ENCODE assay signal across 26 cellular contexts in the genomic region with DNA sequence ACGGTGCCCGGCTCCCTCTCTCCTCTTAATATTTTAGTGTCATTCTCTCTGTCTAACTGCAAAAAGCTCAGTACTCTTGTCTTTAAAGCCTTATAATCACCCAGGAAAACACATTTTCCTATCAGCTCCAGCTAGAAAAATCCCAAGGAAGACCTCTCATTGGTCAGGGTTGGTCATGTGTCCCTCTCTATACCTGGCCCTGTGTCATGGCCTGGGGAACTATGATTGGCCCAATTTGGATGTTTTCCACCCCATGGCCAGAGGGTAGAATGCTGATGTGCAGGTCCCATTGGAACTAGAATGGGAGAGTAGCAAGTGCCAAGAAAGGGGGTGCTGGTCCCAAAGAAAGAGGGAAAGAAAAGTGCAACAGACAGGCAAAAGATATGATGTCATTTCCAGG. TPM values are rescaled to one million over a fixed set of nuclear protein-coding genes. Genes with fewer than 3 reads are reported as not detected.
DNase-seq lines count a peak whose midpoint lies in the region; ATAC-seq, FAIRE-seq and TF ChIP-seq lines count a peak whose summit lies in the region.
"Had no signal": no experiment of that assay in that cellular context is flagged by ENCODE, and none has a peak within 500 bp of the region (broad histone marks: within the 10 kb centered on the region; RNA-seq: fewer than 3 reads in every experiment).

No MANE protein-coding gene starts in this region.

- H3K9me3 Mint-ChIP-seq in activated CD4-positive, alpha-beta T cell treated with anti-CD3 and anti-CD28 coated beads, Interleukin-2, amount 10 ng/mL, durations not matched to agents 7 days and 5 days, result no peaks in the 10 kb centered on the region
- H3K9me3 Mint-ChIP-seq: HFFc6 had no signal

- H3K4me2 ChIP-seq in IMR-90 (ENCODE audit: low read depth, low read length) (no peak overlapping the region), H1 (ENCODE audit: insufficient read depth in 1 of 2, low read depth in 2 of 2, low read length in 2 of 2) (no peak overlapping the region), osteoblast (ENCODE audit: insufficient read depth, low read length) (no peak overlapping the region)
- H3K4me2 ChIP-seq: BLaER1 had no signal

- H3K79me1 ChIP-seq in IMR-90 (ENCODE audit: low read depth in 1 of 2, low read length in 2 of 2), result no peaks in the 10 kb centered on the region
- no peaks in the 10 kb centered on the region for H3K79me1 ChIP-seq in H1 (ENCODE audit: low read depth, low read length)

- H4K20me1 ChIP-seq in IMR-90 (ENCODE audit: insufficient read depth, low read length), result no peaks in the 10 kb centered on the region
- H4K20me1 ChIP-seq in H1 (replicated peaks in 1 of 2; ENCODE audit: control insufficient read depth in 1 of 2, insufficient read depth in 2 of 2, low read length in 2 of 2), result peaks cover 0 to 6% of the 10 kb centered on the region in 2 experiments
- no peaks in the 10 kb centered on the region for H4K20me1 ChIP-seq in osteoblast (ENCODE audit: insufficient read depth, low read length)
- H4K20me1 ChIP-seq: BLaER1 had no signal

- H2BK5ac ChIP-seq in IMR-90 (ENCODE audit: low read depth, low read length, poor library complexity, severe bottlenecking) (no peak overlapping the region), H1 (ENCODE audit: low read depth, low read length) (no peak overlapping the region)

- H3K9me1 ChIP-seq in IMR-90 (ENCODE audit: insufficient read depth, low read length), result peaks cover 8% of the 10 kb centered on the region; the same call in 1 of the 2 replicates

- H3K36me3 Mint-ChIP-seq in activated CD4-positive, alpha-beta T cell treated with anti-CD3 and anti-CD28 coated beads, Interleukin-2, amount 10 ng/mL, durations not matched to agents 7 days and 5 days (ENCODE audit: low read depth), result no peaks in the 10 kb centered on the region
- H3K36me3 Mint-ChIP-seq: CD4-positive, CD25-positive, alpha-beta regulatory T cell; CD8-positive, alpha-beta T cell had no signal

- H2AK9ac ChIP-seq in IMR-90 (replicated peaks; ENCODE audit: low read depth, low read length, poor library complexity), result no peak overlapping the region

- no peak overlapping the region for H2AFZ ChIP-seq in IMR-90 (replicated peaks; ENCODE audit: low read length, poor library complexity)
- H2AFZ ChIP-seq in H1 (ENCODE audit: low read length), result no peak overlapping the region
- H2AFZ ChIP-seq in osteoblast (ENCODE audit: low read length), result no peak overlapping the region

- H3K14ac ChIP-seq in IMR-90 (replicated peaks; ENCODE audit: low read depth, low read length), result no peak overlapping the region
- H3K14ac ChIP-seq in H1 (ENCODE audit: insufficient read length), result no peak overlapping the region

- H3K56ac ChIP-seq in IMR-90 (ENCODE audit: extremely low read depth, insufficient read depth, low read length) (no peak overlapping the region), H1 (replicated peaks; ENCODE audit: insufficient read length, low read depth, low read length) (no peak overlapping the region)

- peaks cover 14% of the 10 kb centered on the region; the same call in 1 of the 2 replicates for H3K23me2 ChIP-seq in H1 (ENCODE audit: low read depth, low read length)

- H3K4ac ChIP-seq in IMR-90 (ENCODE audit: low read depth, low read length) (no peak overlapping the region), H1 (replicated peaks; ENCODE audit: insufficient read length, low read depth, low read length) (no peak overlapping the region)

- TF ChIP-seq RAD21 in IMR-90 (IDR thresholded peaks at IDR 0.05; ENCODE audit: low read length), result no peak
- TF ChIP-seq RAD21 in H1 (IDR thresholded peaks at IDR 0.05 in 1 of 2, conservative IDR thresholded peaks at IDR 0.05 in 1 of 2; ENCODE audit: low read depth in 2 of 2, low read length in 2 of 2), result no peak

- no peak overlapping the region for H3K18ac ChIP-seq in IMR-90 (ENCODE audit: low read depth, low read length)
- H3K18ac ChIP-seq in H1 (ENCODE audit: extremely low read depth, low read length), result no peak overlapping the region

- H4K5ac ChIP-seq in IMR-90 (ENCODE audit: low read depth, low read length) (no peak overlapping the region), H1 (ENCODE audit: insufficient read length, low read depth, low read length) (no peak overlapping the region)

- TF ChIP-seq POLR2A in IMR-90 (IDR thresholded peaks at IDR 0.05; ENCODE audit: low read depth, low read length) (no peak), H1 (IDR thresholded peaks at IDR 0.05; ENCODE audit: control extremely low read depth in 1 of 2, low read depth in 2 of 2, low read length in 2 of 2) (no peak)

- ATAC-seq in IMR-90 (ENCODE audit: low read depth), result no peak
- ATAC-seq in HG02938 (IDR thresholded peaks at IDR 0.05; ENCODE audit: unreplicated experiment), result no peak
- ATAC-seq in GM18498 (IDR thresholded peaks at IDR 0.05; ENCODE audit: unreplicated experiment), result no peak
- ATAC-seq: CD8-positive, alpha-beta T cell had no signal

- H3K9me3 ChIP-seq in IMR-90 (ENCODE audit: control insufficient read depth, insufficient read depth, low read length), result no peaks in the 10 kb centered on the region; the same call in none of the 2 replicates
- peaks cover 0 to 4% of the 10 kb centered on the region in 2 experiments; a peak in 1 of 4 replicates for H3K9me3 ChIP-seq in H1 (ENCODE audit: insufficient read depth in 2 of 2, low read depth in 1 of 2, low read length in 1 of 2)
- no peaks in the 10 kb centered on the region for H3K9me3 ChIP-seq in osteoblast (ENCODE audit: low read depth, low read length)
- H3K9me3 ChIP-seq: Caco-2 had no signal

- H3K9ac ChIP-seq in IMR-90 (ENCODE audit: low read depth, low read length), result no peak overlapping the region
- H3K9ac ChIP-seq in H1 (replicated peaks in 1 of 4; ENCODE audit: extremely low read depth in 1 of 4, low read depth in 3 of 4, low read length in 3 of 4), result no peak overlapping the region
- H3K9ac ChIP-seq: BLaER1 had no signal

- no peak for TF ChIP-seq EP300 in H1 (IDR thresholded peaks at IDR 0.05; ENCODE audit: borderline replicate concordance in 1 of 2, low read depth in 2 of 2, low read length in 2 of 2)

- H3K79me2 ChIP-seq in H1 (ENCODE audit: control insufficient read depth in 1 of 2, insufficient read depth in 2 of 2, low read length in 2 of 2) (no peaks in the 10 kb centered on the region), osteoblast (ENCODE audit: insufficient read depth, low read length) (no peaks in the 10 kb centered on the region)

- H2BK20ac ChIP-seq in IMR-90 (ENCODE audit: low read depth, low read length) (no peak overlapping the region), H1 (ENCODE audit: low read length) (no peak overlapping the region)

- H2BK120ac ChIP-seq in IMR-90 (ENCODE audit: low read depth, low read length), result no peak overlapping the region
- H2BK120ac ChIP-seq in H1 (replicated peaks; ENCODE audit: low read depth, low read length), result no peak overlapping the region

- no peak for FAIRE-seq in H1 (lab: Jason Lieb, UNC)
- FAIRE-seq: A204.1, GM12891 had no signal

- H3K4me1 ChIP-seq in IMR-90 (ENCODE audit: control insufficient read depth, insufficient read depth, low read length) (no peaks in the 10 kb centered on the region), H1 (replicated peaks in 1 of 4; ENCODE audit: control insufficient read depth in 3 of 4, insufficient read depth in 4 of 4, low read length in 3 of 4) (no peaks in the 10 kb centered on the region), osteoblast (ENCODE audit: insufficient read depth, low read length) (no peaks in the 10 kb centered on the region)
- H3K4me1 ChIP-seq: BLaER1, Caco-2 had no signal

- H3K27ac Mint-ChIP-seq in activated CD4-positive, alpha-beta T cell treated with anti-CD3 and anti-CD28 coated beads, Interleukin-2, amount 10 ng/mL, durations not matched to agents 7 days and 5 days, result peak overlapping the region; percentile 16
- H3K27ac Mint-ChIP-seq: B cell; CD4-positive, CD25-positive, alpha-beta regulatory T cell; CD8-positive, alpha-beta T cell; HFFc6 had no signal

- WGBS in IMR-90 (ENCODE audit: extremely low coverage in 2 of 2, insufficient read length in 1 of 2), 2 experiments, result 93% methylated on average over 2 of the region's 2 CpGs; no CpG with 5 or more reads in 1 of the 2 experiments
- 95% methylated on average over 2 of the region's 2 CpGs; no CpG with 5 or more reads in 1 of the 2 experiments for WGBS in H1 (ENCODE audit: extremely low coverage in 1 of 2, insufficient coverage in 1 of 2, insufficient read length in 1 of 2, insufficient replicate concordance in 2 of 2, low coverage in 1 of 2, low lambda C conversion rate in 2 of 2, missing lambda C conversion rate in 1 of 2), 2 experiments

- BruUV-seq in IMR-90 (replicated peaks; lab: Mats Ljungman, UMichigan), result no TSS peak

- H2BK15ac ChIP-seq in IMR-90 (ENCODE audit: low read depth, low read length) (no peak overlapping the region), H1 (ENCODE audit: low read length) (no peak overlapping the region)

- no peak overlapping the region for H3K27ac ChIP-seq in IMR-90 (ENCODE audit: insufficient read depth, low read length)
- H3K27ac ChIP-seq in H1 (ENCODE audit: low read depth, low read length), result no peak overlapping the region
- no peak overlapping the region for H3K27ac ChIP-seq in osteoblast (ENCODE audit: low read depth, low read length)
- H3K27ac ChIP-seq: 22Rv1, BLaER1, C4-2B had no signal

- H2AK5ac ChIP-seq in IMR-90 (ENCODE audit: low read depth, low read length) (no peak overlapping the region), H1 (ENCODE audit: low read depth, low read length) (no peak overlapping the region)

- no peak for TF ChIP-seq CTCF in IMR-90 (conservative IDR thresholded peaks at IDR 0.05; ENCODE audit: low read depth, low read length)
- TF ChIP-seq CTCF in H1 (IDR thresholded peaks at IDR 0.05; ENCODE audit: control extremely low read depth in 1 of 3, insufficient read depth in 1 of 3, low read depth in 1 of 3, low read length in 3 of 3), result no peak
- no peak for TF ChIP-seq CTCF in osteoblast (IDR thresholded peaks at IDR 0.05; ENCODE audit: extremely low read depth, low read depth, low read length)

- CTCF ChIA-PET in activated CD4-positive, alpha-beta T cell treated with anti-CD3 and anti-CD28 coated beads, Interleukin-2, amount 10 ng/mL, durations not matched to agents 7 days and 5 days (lab: Charles Lee), result no interaction called here
- CTCF ChIA-PET in IMR-90 (lab: Yijun Ruan, JAX) (no interaction called here), H1 (lab: Charles Lee; ENCODE audit: partially characterized antibody) (interaction anchor here (0.6 to 3.2 kb wide), 5 partner anchors 13 to 70 kb away, joined by 3 to 11 read pairs (median 3); no protein-coding TSS in a partner anchor)

- in situ Hi-C loops in IMR-90 (cut with MboI; ENCODE audit: low sequenced_read_pairs), result no loop called here

- H3K4me3 ChIP-seq in IMR-90 (ENCODE audit: insufficient read depth, low read depth, low read length) (no peak overlapping the region), H1 (ENCODE audit: extremely low read depth in 1 of 4, insufficient read depth in 2 of 4, low read depth in 3 of 4, low read length in 4 of 4) (no peak overlapping the region), osteoblast (ENCODE audit: insufficient read depth, low read length) (no peak overlapping the region)
- H3K4me3 ChIP-seq: BLaER1 had no signal

- intact Hi-C loops in IMR-90 (cut with micrococcal nuclease), result no loop called here

- H3K23ac ChIP-seq in IMR-90 (ENCODE audit: low read depth, low read length), result no peak overlapping the region
- H3K23ac ChIP-seq in H1 (ENCODE audit: insufficient read length), result no peak overlapping the region

- no peak overlapping the region for H3K4me3 Mint-ChIP-seq in activated CD4-positive, alpha-beta T cell treated with anti-CD3 and anti-CD28 coated beads, Interleukin-2, amount 10 ng/mL, durations not matched to agents 7 days and 5 days
- H3K4me3 Mint-ChIP-seq: B cell; CD4-positive, CD25-positive, alpha-beta regulatory T cell; CD8-positive, alpha-beta T cell; HFFc6 had no signal

- POLR2A ChIA-PET in activated CD4-positive, alpha-beta T cell treated with anti-CD3 and anti-CD28 coated beads, Interleukin-2, amount 10 ng/mL, durations not matched to agents 7 days and 5 days (lab: Charles Lee), result no interaction called here
- POLR2A ChIA-PET in IMR-90 (lab: Charles Lee; ENCODE audit: unreplicated experiment) (no interaction called here), H1 (lab: Charles Lee; ENCODE audit: partially characterized antibody) (interaction anchor here (0.9 kb wide), 1 partner anchor 187 kb away, joined by 6 read pairs; no protein-coding TSS in a partner anchor)

- H4K91ac ChIP-seq in IMR-90 (ENCODE audit: insufficient read depth, low read depth, low read length), result no peak overlapping the region
- H4K91ac ChIP-seq in H1 (replicated peaks; ENCODE audit: insufficient read length, low read length), result no peak overlapping the region

- DNase-seq in activated CD4-positive, alpha-beta T cell treated with anti-CD3 and anti-CD28 coated beads, Interleukin-2, amount 10 ng/mL, durations not matched to agents 7 days and 5 days, result no peak
- no peak for DNase-seq in activated CD4-positive, alpha-beta T cell treated with anti-CD3 and anti-CD28 coated beads for 48 hours
- DNase-seq in IMR-90 (no peak), H1 (ENCODE audit: low read depth in 1 of 2, low spot score in 2 of 2) (no peak), osteoblast (ENCODE audit: insufficient read length, low spot score, missing footprints) (peak; percentile 27), NCI-H1092 treated with DMSO at 0.1 percent for 48 hours (lab: John Stamatoyannopoulos, UW) (no peak)
- DNase-seq: Caco-2; CD4-positive, CD25-positive, alpha-beta regulatory T cell; CD8-positive, alpha-beta T cell; DMS 273 treated with DMSO at 0.1 percent for 48 hours; DMS53; DMS79 treated with DMSO at 0.1 percent for 48 hours; GF-D8; GOT3; H7; HCEC 1CT; HFFc6 had no signal

- no peaks in the 10 kb centered on the region for H3K36me3 ChIP-seq in IMR-90 (ENCODE audit: control insufficient read depth, insufficient read depth, low read length)
- no peaks in the 10 kb centered on the region for H3K36me3 ChIP-seq in H1 (ENCODE audit: control insufficient read depth in 2 of 4, insufficient read depth in 4 of 4, low read length in 3 of 4)
- H3K36me3 ChIP-seq in osteoblast (ENCODE audit: insufficient read depth, low read length), result no peaks in the 10 kb centered on the region
- H3K36me3 ChIP-seq: BLaER1 had no signal

- dilution Hi-C loops in IMR-90 (cut with HindIII; ENCODE audit: low sequenced_read_pairs, unreplicated experiment), result no loop called here

- H4K8ac ChIP-seq in IMR-90 (ENCODE audit: low read depth in 2 of 2, low read length in 2 of 2), result no peak overlapping the region
- no peak overlapping the region for H4K8ac ChIP-seq in H1 (ENCODE audit: extremely low read depth, insufficient read depth, low read length)

- H3K4me1 Mint-ChIP-seq in activated CD4-positive, alpha-beta T cell treated with anti-CD3 and anti-CD28 coated beads, Interleukin-2, amount 10 ng/mL, durations not matched to agents 7 days and 5 days, result no peaks in the 10 kb centered on the region
- H3K4me1 Mint-ChIP-seq: B cell; CD4-positive, CD25-positive, alpha-beta regulatory T cell had no signal

- peaks cover 5% of the 10 kb centered on the region for H3K27me3 Mint-ChIP-seq in activated CD4-positive, alpha-beta T cell treated with anti-CD3 and anti-CD28 coated beads, Interleukin-2, amount 10 ng/mL, durations not matched to agents 7 days and 5 days

- no peak overlapping the region for H2BK12ac ChIP-seq in H1 (ENCODE audit: low read depth, low read length)

- H3K27me3 ChIP-seq in IMR-90 (ENCODE audit: control insufficient read depth, insufficient read depth, low read length) (peaks cover 38% of the 10 kb centered on the region), H1 (replicated peaks in 1 of 4; ENCODE audit: control insufficient read depth in 3 of 4, extremely low read depth in 1 of 4, insufficient read depth in 3 of 4, low read length in 3 of 4) (no peaks in the 10 kb centered on the region; a peak in 1 of 7 replicates), osteoblast (ENCODE audit: insufficient read depth, low read length) (peaks cover 8% of the 10 kb centered on the region)
- H3K27me3 ChIP-seq: BLaER1 had no signal

RNA-seq across cellular contexts. Expression of gene CAMK2N1, which starts 27.3 kb away (rescaled TPM):
- under 1 TPM; 0.37 to 0.45 TPM for total RNA-seq in activated CD4-positive, alpha-beta T cell treated with anti-CD3 and anti-CD28 coated beads, Interleukin-2, amount 10 ng/mL, durations not matched to agents 7 days and 5 days
- total RNA-seq in IMR-90 (2012; rRNA removed) (10.2 and 28.9 TPM in 2 replicates), osteoblast (0.36 and 1.5 TPM in 2 replicates)
- polyA plus RNA-seq in IMR-90 (2012; rRNA removed) (44.4 and 46.8 TPM in 2 replicates), H1 (2011; rRNA removed) (1.8 and 2.3 TPM in 2 replicates)
- 21.6 and 22.6 TPM in 2 replicates for polyA plus RNA-seq in IMR-90 (2012; cell fraction: cytosol; rRNA removed)
- 5.2 and 13.1 TPM in 2 replicates for polyA plus RNA-seq in IMR-90 (2012; cell fraction: nucleus; rRNA removed; ENCODE audit: low replicate concordance)
- 5.6 and 7.4 TPM in 2 replicates for total RNA-seq in H1 (2021; fragmentation: NEBNext Ultra II Directional; extraction: Animal tissue kit (Norgen Biotek cat#: 25700))
- polyA plus RNA-seq in H1 (2011; cell fraction: cytosol; rRNA removed), result 2.2 TPM
- polyA plus RNA-seq in H1 (2011; cell fraction: nucleus; rRNA removed), result 2.4 TPM
- polyA plus RNA-seq in H1 (2012, experiment 1 of 2), result 4.4 to 6.6 TPM (median 4.5 TPM) in 4 replicates
- polyA plus RNA-seq in H1 (2012, experiment 2 of 2), result 3.6 TPM
- 8.6 TPM for polyA plus RNA-seq in H1 (2013, experiment 1 of 2)
- 8.6 TPM for polyA plus RNA-seq in H1 (2013, experiment 2 of 2)
- polyA minus RNA-seq in H1 (2011; rRNA and poly(A)+ RNA removed), result 0.34 and 0.41 TPM in 2 replicates
- polyA minus RNA-seq in H1 (2011; cell fraction: cytosol; rRNA and poly(A)+ RNA removed), result 2.3 TPM
- polyA minus RNA-seq in H1 (2011; cell fraction: nucleus; rRNA and poly(A)+ RNA removed), result 1.4 TPM
- total RNA-seq: G401 had no signal

RNA-seq across cellular contexts. Expression of gene MUL1, which starts 49.2 kb away (rescaled TPM):
- 10 to 100 TPM; 17.4 to 20.1 TPM for total RNA-seq in activated CD4-positive, alpha-beta T cell treated with anti-CD3 and anti-CD28 coated beads, Interleukin-2, amount 10 ng/mL, durations not matched to agents 7 days and 5 days
- 19.7 and 21.1 TPM in 2 replicates for total RNA-seq in IMR-90 (2012; rRNA removed)
- polyA plus RNA-seq in IMR-90 (2012; rRNA removed), result 20.6 and 20.7 TPM in 2 replicates
- 18.3 and 21.6 TPM in 2 replicates for polyA plus RNA-seq in IMR-90 (2012; cell fraction: cytosol; rRNA removed)
- 8.3 and 10.7 TPM in 2 replicates for polyA plus RNA-seq in IMR-90 (2012; cell fraction: nucleus; rRNA removed; ENCODE audit: low replicate concordance)
- total RNA-seq in H1 (2021; fragmentation: NEBNext Ultra II Directional; extraction: Animal tissue kit (Norgen Biotek cat#: 25700)), result 16.4 and 16.9 TPM in 2 replicates
- polyA plus RNA-seq in H1 (2011; rRNA removed), result 20.5 and 20.8 TPM in 2 replicates
- 17.4 TPM for polyA plus RNA-seq in H1 (2011; cell fraction: cytosol; rRNA removed)
- 20.6 TPM for polyA plus RNA-seq in H1 (2011; cell fraction: nucleus; rRNA removed)
- polyA plus RNA-seq in H1 (2012, experiment 1 of 2), result 12.0 to 19.7 TPM (median 17.1 TPM) in 4 replicates
- polyA plus RNA-seq in H1 (2012, experiment 2 of 2), result 22.2 TPM
- 17.9 TPM for polyA plus RNA-seq in H1 (2013, experiment 1 of 2)
- polyA plus RNA-seq in H1 (2013, experiment 2 of 2), result 20.4 TPM
- polyA minus RNA-seq in H1 (2011; rRNA and poly(A)+ RNA removed), result 21.6 and 22.8 TPM in 2 replicates
- polyA minus RNA-seq in H1 (2011; cell fraction: cytosol; rRNA and poly(A)+ RNA removed), result 10.4 TPM
- polyA minus RNA-seq in H1 (2011; cell fraction: nucleus; rRNA and poly(A)+ RNA removed), result 13.4 TPM
- 31.8 and 37.3 TPM in 2 replicates for total RNA-seq in osteoblast
